In genomic region chr2:30732876-30733275, GRCh38 we compare ENCODE assay signal across 19 cellular contexts.
DNase-seq lines count a peak whose midpoint lies in the region; ATAC-seq and TF ChIP-seq lines count a peak whose summit lies in the region.
"Had no signal": no experiment of that assay in that cellular context is flagged by ENCODE, and none has a peak within 500 bp of the region (broad histone marks: within the 10 kb centered on the region; RNA-seq: fewer than 3 reads in every experiment).

No MANE protein-coding gene starts in this region.

- H3K27me3 ChIP-seq in endodermal cell (ENCODE audit: control insufficient read depth, insufficient read depth, low read length, poor library complexity, severe bottlenecking) (no peaks in the 10 kb centered on the region), neuronal stem cell (ENCODE audit: control insufficient read depth in 3 of 3, insufficient read depth in 3 of 3, low read depth in 1 of 3, low read length in 3 of 3) (no peaks in the 10 kb centered on the region), upper lobe of right lung (no peaks in the 10 kb centered on the region)

- no peak for ATAC-seq in activated CD4-positive, CD25-positive, alpha-beta regulatory T cell treated with anti-CD3 and anti-CD28 coated beads, Interleukin-2, amount 50 U/mL, for 24 hours
- ATAC-seq in upper lobe of right lung = no peak
- ATAC-seq in HG03378 (IDR thresholded peaks at IDR 0.05; ENCODE audit: unreplicated experiment) = no peak
- ATAC-seq: A549, HCT116 had no signal

- H3K9ac ChIP-seq in endodermal cell (ENCODE audit: extremely low read depth, low read length, poor library complexity, severe bottlenecking) (no peak overlapping the region), neuronal stem cell (ENCODE audit: low read depth, low read length, poor library complexity) (no peak overlapping the region)

- no peak overlapping the region for H2BK15ac ChIP-seq in neuronal stem cell (ENCODE audit: low read length)

- no peak overlapping the region for H4K91ac ChIP-seq in neuronal stem cell (ENCODE audit: low read depth, low read length, poor library complexity)

- no peak overlapping the region for H3K4me2 ChIP-seq in neuronal stem cell (ENCODE audit: insufficient read depth, low read length, poor library complexity, severe bottlenecking)
- H3K4me2 ChIP-seq: A549 had no signal

- no peaks in the 10 kb centered on the region for H3K36me3 Mint-ChIP-seq in endodermal cell (ENCODE audit: low read depth)
- H3K36me3 Mint-ChIP-seq: CD4-positive, alpha-beta memory T cell had no signal

- WGBS in endodermal cell (ENCODE audit: insufficient coverage in 1 of 2, insufficient read length in 1 of 2), 2 experiments = 89 to 91% methylated on average over 4 of the region's 4 CpGs
- no CpG with 5 or more reads among the region's 4 CpGs for WGBS in neuronal stem cell (ENCODE audit: extremely low coverage in 2 of 2, insufficient read length in 2 of 2, insufficient replicate concordance in 1 of 2), 2 donors

- no peaks in the 10 kb centered on the region for H3K79me1 ChIP-seq in neuronal stem cell (ENCODE audit: low read depth, low read length)

- no peaks in the 10 kb centered on the region for H3K4me1 Mint-ChIP-seq in endodermal cell
- H3K4me1 Mint-ChIP-seq: CD4-positive, alpha-beta memory T cell had no signal

- H2BK120ac ChIP-seq in neuronal stem cell (ENCODE audit: low read depth, low read length) = no peak overlapping the region

- H3K27ac Mint-ChIP-seq in endodermal cell = no peak overlapping the region
- H3K27ac Mint-ChIP-seq: CD4-positive, alpha-beta memory T cell; HFFc6 had no signal

- H3K27ac ChIP-seq in endodermal cell (ENCODE audit: low read depth, low read length) (no peak overlapping the region), neuronal stem cell (replicated peaks; ENCODE audit: low read length) (no peak overlapping the region), upper lobe of right lung (no peak overlapping the region)
- H3K27ac ChIP-seq: 22Rv1, A549, C4-2B had no signal

- no peak overlapping the region for H2AFZ ChIP-seq in neuronal stem cell (ENCODE audit: low read length)

- H3K4me3 ChIP-seq in endodermal cell (ENCODE audit: low read length) (no peak overlapping the region), neuronal stem cell (ENCODE audit: low read length in 2 of 2) (no peak overlapping the region), upper lobe of right lung (no peak overlapping the region)
- H3K4me3 ChIP-seq: A549 had no signal

- H3K4ac ChIP-seq in neuronal stem cell (ENCODE audit: low read length) = no peak overlapping the region

- TF ChIP-seq CTCF in endodermal cell (conservative IDR thresholded peaks at IDR 0.05) (no peak), upper lobe of right lung (IDR thresholded peaks at IDR 0.05) (no peak)

- H3K23ac ChIP-seq in neuronal stem cell (ENCODE audit: low read depth, low read length, poor library complexity) = no peak overlapping the region

- no peak overlapping the region for H2BK12ac ChIP-seq in neuronal stem cell (ENCODE audit: low read length)

- H3K14ac ChIP-seq in neuronal stem cell (ENCODE audit: low read length) = no peak overlapping the region

- H3K27me3 Mint-ChIP-seq in endodermal cell (ENCODE audit: insufficient read depth) = no peaks in the 10 kb centered on the region

- intact Hi-C loops in upper lobe of right lung (cut with DNase I) = no loop called here

- no peak overlapping the region for H2AK5ac ChIP-seq in neuronal stem cell (ENCODE audit: low read depth, low read length)

- peak overlapping the region; percentile 15 for H3K18ac ChIP-seq in neuronal stem cell (ENCODE audit: low read length)

- no peak overlapping the region for H2BK5ac ChIP-seq in neuronal stem cell (ENCODE audit: low read length)

- H3K36me3 ChIP-seq in endodermal cell (ENCODE audit: control insufficient read depth, insufficient read depth, low read length) (no peaks in the 10 kb centered on the region), neuronal stem cell (replicated peaks in 1 of 2; ENCODE audit: control insufficient read depth in 2 of 2, insufficient read depth in 2 of 2, low read length in 2 of 2) (no peaks in the 10 kb centered on the region), upper lobe of right lung (no peaks in the 10 kb centered on the region)

- no peaks in the 10 kb centered on the region for H3K4me1 ChIP-seq in endodermal cell (ENCODE audit: control insufficient read depth, insufficient read depth, low read length)
- H3K4me1 ChIP-seq in neuronal stem cell (ENCODE audit: control insufficient read depth in 2 of 2, insufficient read depth in 1 of 2, low read depth in 1 of 2, low read length in 2 of 2) = peaks cover 0 to 2% of the 10 kb centered on the region in 2 donors
- no peaks in the 10 kb centered on the region for H3K4me1 ChIP-seq in upper lobe of right lung
- H3K4me1 ChIP-seq: A549 had no signal

- DNase-seq in activated CD4-positive, CD25-positive, alpha-beta regulatory T cell treated with anti-CD3 and anti-CD28 coated beads, Interleukin-2, amount 50 U/mL, for 72 hours = peak; percentile 11
- DNase-seq in endodermal cell (peak; percentile 38), neuronal stem cell (ENCODE audit: low spot score) (no peak), upper lobe of right lung (peak; percentile 22), SHP77 (lab: John Stamatoyannopoulos, UW) (no peak)
- DNase-seq: AML-193; CD4-positive, alpha-beta memory T cell; DMS153; DMS79; GDM1; GOT3; H7; HFFc6 had no signal

- no peaks in the 10 kb centered on the region for H3K9me3 Mint-ChIP-seq in endodermal cell
- H3K9me3 Mint-ChIP-seq: CD4-positive, alpha-beta memory T cell; HFFc6 had no signal

- H3K9me3 ChIP-seq in endodermal cell (ENCODE audit: control insufficient read depth, low read length) (no peaks in the 10 kb centered on the region), neuronal stem cell (replicated peaks in 1 of 2; ENCODE audit: control insufficient read depth in 2 of 2, insufficient read depth in 1 of 2, low read depth in 1 of 2, low read length in 2 of 2) (peaks cover 0 to 2% of the 10 kb centered on the region in 2 donors), upper lobe of right lung (no peaks in the 10 kb centered on the region)
- H3K9me3 ChIP-seq: A549 had no signal

- no peak overlapping the region for H4K8ac ChIP-seq in neuronal stem cell (ENCODE audit: low read depth, low read length)

- no peak overlapping the region for H3K4me3 Mint-ChIP-seq in endodermal cell
- H3K4me3 Mint-ChIP-seq: CD4-positive, alpha-beta memory T cell; HFFc6 had no signal

Comparison
In these comparisons a context has a peak if more than half of its experiments do, and no peak if none do; other contexts are left out.
1. DNase-seq: peak in activated CD4-positive, CD25-positive, alpha-beta regulatory T cell treated with anti-CD3 and anti-CD28 coated beads, Interleukin-2, amount 50 U/mL, for 72 hours (single experiment), endodermal cell (single experiment) and upper lobe of right lung (single experiment); none in neuronal stem cell (single experiment) and SHP77 (0 of 2).